22 cellular contexts compared by ENCODE assay signal in genomic region chr10:61973169-61973568, GRCh38.
A peak's percentile ranks its signal among the peaks of the same experiment; 100 is the strongest.
DNase-seq lines count a peak whose midpoint lies in the region; ATAC-seq and TF ChIP-seq lines count a peak whose summit lies in the region.
"Had no signal": no experiment of that assay in that cellular context is flagged by ENCODE, and none has a peak within 500 bp of the region (broad histone marks: within the 10 kb centered on the region; RNA-seq: fewer than 3 reads in every experiment).

No MANE protein-coding gene starts in this region.

- H3K36me3 ChIP-seq in muscle layer of colon (ENCODE audit: insufficient read depth, low read length): no peaks in the 10 kb centered on the region
- H3K36me3 ChIP-seq in upper lobe of left lung: no peaks in the 10 kb centered on the region
- H3K36me3 ChIP-seq: brain microvascular endothelial cell, gastroesophageal sphincter, HAP-1, pancreas had no signal

- whole genome bisulfite sequencing in upper lobe of left lung, 2 donors: 64 to 90% methylated on average over 2 of the region's 2 CpGs

- H3K4me1 ChIP-seq in muscle layer of colon (ENCODE audit: insufficient read depth, low read length): peaks cover 49% of the 10 kb centered on the region
- peaks cover 0 to 18% (median 14%) of the 10 kb centered on the region in 4 donors for H3K4me1 ChIP-seq in upper lobe of left lung

- TF ChIP-seq POLR2A in upper lobe of left lung (IDR thresholded peaks at IDR 0.05): no peak

- H3K9me3 ChIP-seq in muscle layer of colon (ENCODE audit: low read length) (no peaks in the 10 kb centered on the region), upper lobe of left lung (no peaks in the 10 kb centered on the region)
- H3K9me3 ChIP-seq: gastroesophageal sphincter, HAP-1, pancreas had no signal

- H3K27ac ChIP-seq in cingulate gyrus (ENCODE audit: low read depth, low read length) (peak overlapping the region; percentile 2), muscle layer of colon (ENCODE audit: low read depth, low read length) (peak overlapping the region; percentile 64), upper lobe of left lung (no peak overlapping the region)
- H3K27ac ChIP-seq: brain microvascular endothelial cell, pancreas had no signal

- H3K27me3 ChIP-seq in muscle layer of colon (ENCODE audit: control insufficient read depth in 1 of 2, insufficient read depth in 2 of 2, low read length in 2 of 2): no peaks in the 10 kb centered on the region
- no peaks in the 10 kb centered on the region for H3K27me3 ChIP-seq in upper lobe of left lung
- H3K27me3 ChIP-seq: brain microvascular endothelial cell, gastroesophageal sphincter, pancreas had no signal

- H3K4me3 Mint-ChIP-seq in activated CD4-positive, alpha-beta T cell treated with anti-CD3 and anti-CD28 coated beads, Interleukin-2, amount 10 ng/mL, durations not matched to agents 24 days and 14 days: no peak overlapping the region
- peak overlapping the region; percentile 36 for H3K4me3 Mint-ChIP-seq in type B pancreatic cell
- H3K4me3 Mint-ChIP-seq: immature natural killer cell; T-helper 1 cell treated with Interleukin-12 subunit alpha and Interleukin-12 subunit beta and Interleukin-4 antibody, amounts not matched to agents 30 μg/mL and 1 μg/mL, for 36 hours had no signal

- ATAC-seq in GM18511 (IDR thresholded peaks at IDR 0.05; ENCODE audit: unreplicated experiment) (no peak), upper lobe of left lung (ENCODE audit: low FRiP score in 2 of 2) (no peak), HG03521 (IDR thresholded peaks at IDR 0.05; ENCODE audit: unreplicated experiment) (no peak)
- ATAC-seq: gastroesophageal sphincter, pancreas had no signal

- H3K9ac ChIP-seq in muscle layer of colon (ENCODE audit: low read length): no peak overlapping the region

- H3K4me3 ChIP-seq in muscle layer of colon (ENCODE audit: low read depth in 1 of 2, low read length in 2 of 2) (no peak overlapping the region), upper lobe of left lung (no peak overlapping the region)
- H3K4me3 ChIP-seq: gastroesophageal sphincter, HAP-1, pancreas had no signal

- intact Hi-C loops in activated CD4-positive, alpha-beta T cell treated with anti-CD3 and anti-CD28 coated beads, Interleukin-2, amount 10 ng/mL, durations not matched to agents 24 days and 14 days (cut with micrococcal nuclease): no loop called here

- DNase-seq in activated CD4-positive, alpha-beta T cell treated with anti-CD3 and anti-CD28 coated beads, Interleukin-2, amount 10 ng/mL, durations not matched to agents 24 days and 14 days: no peak
- no peak for DNase-seq in activated CD4-positive, alpha-beta T cell treated with anti-CD3 and anti-CD28 coated beads for 48 hours
- no peak for DNase-seq in type B pancreatic cell (ENCODE audit: extremely low spot score, unreplicated experiment)
- DNase-seq in upper lobe of left lung: no peak
- DNase-seq: activated CD4-positive, alpha-beta T cell treated with anti-CD3 and anti-CD28 coated beads, Interleukin-2, amount 50 U/mL, for 1 hour; brain microvascular endothelial cell; Calu3; effector CD8-positive, alpha-beta T cell; immature natural killer cell; Kasumi-1; midbrain; NCI-H187; NCI-H524 treated with DMSO at 0.1 percent for 48 hours; pancreas had no signal

- H3K4me1 Mint-ChIP-seq in activated CD4-positive, alpha-beta T cell treated with anti-CD3 and anti-CD28 coated beads, Interleukin-2, amount 10 ng/mL, durations not matched to agents 24 days and 14 days: peaks cover 46% of the 10 kb centered on the region
- H3K4me1 Mint-ChIP-seq in type B pancreatic cell (ENCODE audit: unreplicated experiment): peaks cover 68% of the 10 kb centered on the region

- peaks cover 59% of the 10 kb centered on the region for H3K36me3 Mint-ChIP-seq in activated CD4-positive, alpha-beta T cell treated with anti-CD3 and anti-CD28 coated beads, Interleukin-2, amount 10 ng/mL, durations not matched to agents 24 days and 14 days (ENCODE audit: low read depth)
- H3K36me3 Mint-ChIP-seq in type B pancreatic cell: peaks cover 14% of the 10 kb centered on the region

- no peaks in the 10 kb centered on the region for H3K27me3 Mint-ChIP-seq in activated CD4-positive, alpha-beta T cell treated with anti-CD3 and anti-CD28 coated beads, Interleukin-2, amount 10 ng/mL, durations not matched to agents 24 days and 14 days
- H3K27me3 Mint-ChIP-seq in type B pancreatic cell: no peaks in the 10 kb centered on the region

- H3K9me3 Mint-ChIP-seq in activated CD4-positive, alpha-beta T cell treated with anti-CD3 and anti-CD28 coated beads, Interleukin-2, amount 10 ng/mL, durations not matched to agents 24 days and 14 days: peaks cover 5% of the 10 kb centered on the region
- H3K9me3 Mint-ChIP-seq in type B pancreatic cell: peaks cover 4% of the 10 kb centered on the region
- H3K9me3 Mint-ChIP-seq: immature natural killer cell had no signal

- no peak for TF ChIP-seq EP300 in upper lobe of left lung (IDR thresholded peaks at IDR 0.05)

- no peak for TF ChIP-seq CTCF in type B pancreatic cell (conservative IDR thresholded peaks at IDR 0.05)
- no peak for TF ChIP-seq CTCF in upper lobe of left lung (IDR thresholded peaks at IDR 0.05)

- peak overlapping the region; percentile 16 for H3K27ac Mint-ChIP-seq in activated CD4-positive, alpha-beta T cell treated with anti-CD3 and anti-CD28 coated beads, Interleukin-2, amount 10 ng/mL, durations not matched to agents 24 days and 14 days
- H3K27ac Mint-ChIP-seq in type B pancreatic cell: peak overlapping the region; percentile 42
- H3K27ac Mint-ChIP-seq: activated T-helper 2 cell treated with anti-CD3 and anti-CD28 coated beads, Interferon-gamma antibody, Interleukin-2, Interleukin-4, amounts not matched to agents 10 μg/mL and 5 μg/mL and 100 μg/mL, durations not matched to agents 14 hours and 24 hours and 36 hours; immature natural killer cell; T-helper 1 cell treated with Interleukin-12 subunit alpha and Interleukin-12 subunit beta and Interleukin-4 antibody, amounts not matched to agents 30 μg/mL and 1 μg/mL, for 36 hours had no signal

Comparison
In these comparisons a context has a peak if more than half of its experiments do, and no peak if none do; other contexts are left out.
1. H3K27ac ChIP-seq: peak in cingulate gyrus (single experiment) and muscle layer of colon (single experiment); none in upper lobe of left lung (0 of 4).